Comparison of ENCODE assay signal across 8 cellular contexts in genomic region chr6:43636312-43636667, GRCh38. TPM values are rescaled to one million over a fixed set of nuclear protein-coding genes. Genes with fewer than 3 reads are reported as not detected.
DNase-seq lines count a peak whose midpoint lies in the region; ATAC-seq and TF ChIP-seq lines count a peak whose summit lies in the region.

No MANE protein-coding gene starts in this region.

- H3K4me3 ChIP-seq in DND-41 (ENCODE audit: low read depth in 1 of 2, low read length in 2 of 2) = peak overlapping the region; percentile 61 to 76; a peak in 3 of 4 replicates
- peak overlapping the region; percentile 97 for H3K4me3 ChIP-seq in iPS-18a (ENCODE audit: low read length)
- H3K4me3 ChIP-seq in stomach = peak overlapping the region; percentile 64 to 91 (median 74)

- H3K9me3 Mint-ChIP-seq in activated naive CD8-positive, alpha-beta T cell (ENCODE audit: low read depth) = no peaks in the 10 kb centered on the region

- no peaks in the 10 kb centered on the region for H3K27me3 ChIP-seq in DND-41 (ENCODE audit: insufficient read depth, low read length, poor library complexity)
- no peaks in the 10 kb centered on the region for H3K27me3 ChIP-seq in iPS-18a (ENCODE audit: control insufficient read depth, insufficient read depth, low read length)
- no peaks in the 10 kb centered on the region for H3K27me3 ChIP-seq in stomach

- TF ChIP-seq POLR2A in stomach (IDR thresholded peaks at IDR 0.05) = no peak

- peak; percentile 33 for DNase-seq in DND-41
- DNase-seq in stomach = no peak
- DNase-seq in mucosa of gallbladder (ENCODE audit: low spot score) = no peak
- DNase-seq in DMS79 (lab: John Stamatoyannopoulos, UW) = no peak

- H3K9me3 ChIP-seq in DND-41 (ENCODE audit: insufficient read depth, low read length, severe bottlenecking) = no peaks in the 10 kb centered on the region
- no peaks in the 10 kb centered on the region for H3K9me3 ChIP-seq in iPS-18a (ENCODE audit: control insufficient read depth, low read depth, low read length)
- no peaks in the 10 kb centered on the region for H3K9me3 ChIP-seq in stomach

- intact Hi-C loops in stomach (cut with DNase I; ENCODE audit: low total_unique reads) = no loop called here

- peak; percentile 18 for ATAC-seq in DND-41 (ENCODE audit: insufficient read depth, low read depth)
- ATAC-seq in HG03354 (IDR thresholded peaks at IDR 0.05; ENCODE audit: poor library complexity, severe bottlenecking, unreplicated experiment) = peak; percentile 21
- ATAC-seq in HG02970 (IDR thresholded peaks at IDR 0.05; ENCODE audit: low FRiP score, unreplicated experiment) = no peak

- WGBS in stomach, 5 donors = 4 to 10% (median 7%) methylated on average over 7 of the region's 7 CpGs

- peaks cover 15% of the 10 kb centered on the region for H4K20me1 ChIP-seq in DND-41 (ENCODE audit: insufficient read depth, low read length)

- peak overlapping the region; percentile 64 for H3K4me2 ChIP-seq in DND-41 (ENCODE audit: insufficient read depth, low read length)

- H3K36me3 ChIP-seq in DND-41 (ENCODE audit: insufficient read depth, low read length) (peaks cover 39% of the 10 kb centered on the region), iPS-18a (ENCODE audit: control insufficient read depth, low read depth, low read length) (peaks cover 28% of the 10 kb centered on the region), stomach (peaks cover 20 to 43% (median 39%) of the 10 kb centered on the region in 4 donors)

- H3K79me2 ChIP-seq in DND-41 (ENCODE audit: insufficient read depth, low read length) = peaks cover 50% of the 10 kb centered on the region

- H3K4me1 Mint-ChIP-seq in activated naive CD8-positive, alpha-beta T cell (ENCODE audit: low read depth) = peaks cover 54% of the 10 kb centered on the region

- H3K4me3 Mint-ChIP-seq in activated naive CD8-positive, alpha-beta T cell = peak overlapping the region; percentile 99

- peaks cover 10% of the 10 kb centered on the region for H3K36me3 Mint-ChIP-seq in activated naive CD8-positive, alpha-beta T cell

- peaks cover 48% of the 10 kb centered on the region for H3K4me1 ChIP-seq in DND-41 (ENCODE audit: insufficient read depth, low read length)
- peaks cover 6% of the 10 kb centered on the region for H3K4me1 ChIP-seq in iPS-18a (ENCODE audit: control insufficient read depth, low read depth, low read length)
- peaks cover 28 to 51% (median 45%) of the 10 kb centered on the region in 4 donors for H3K4me1 ChIP-seq in stomach

- peak overlapping the region; percentile 95 for H3K27ac Mint-ChIP-seq in activated naive CD8-positive, alpha-beta T cell

- H3K27me3 Mint-ChIP-seq in activated naive CD8-positive, alpha-beta T cell = no peaks in the 10 kb centered on the region

- H3K27ac ChIP-seq in DND-41 (ENCODE audit: low read length) (peak overlapping the region; percentile 86), iPS-18a (ENCODE audit: low read length) (peak overlapping the region; percentile 78), stomach (peak overlapping the region; percentile 87 to 93 (median 88))

- peak overlapping the region; percentile 81 for H2AFZ ChIP-seq in DND-41 (ENCODE audit: low read depth, low read length)

- TF ChIP-seq EP300 in stomach (IDR thresholded peaks at IDR 0.05) = no peak

- H3K9ac ChIP-seq in DND-41 (ENCODE audit: low read depth, low read length) (peak overlapping the region; percentile 76), iPS-18a (ENCODE audit: low read length) (peak overlapping the region; percentile 92)

- TF ChIP-seq CTCF in DND-41 (IDR thresholded peaks at IDR 0.05; ENCODE audit: borderline replicate concordance, extremely low read depth, low read length, poor library complexity, severe bottlenecking) (no peak), stomach (IDR thresholded peaks at IDR 0.05) (no peak)

RNA-seq across cellular contexts. Expression of gene MAD2L1BP, which starts 0.7 kb away (rescaled TPM):
- total RNA-seq in stomach (100 to 1,000 TPM in 1 of 5 donors, 10 to 100 TPM in 3, 1 to 10 TPM in 1; 7.8 to 282 (median 21.8) TPM), mucosa of gallbladder (21.1 TPM)
- 10 to 100 TPM; 21.1 to 33.9 (median 23.3) TPM for polyA plus RNA-seq in stomach

RNA-seq across cellular contexts. Expression of gene GTPBP2, which starts 7.2 kb away (rescaled TPM):
- total RNA-seq in stomach (10 to 100 TPM; 32.6 to 83.8 (median 66.3) TPM), mucosa of gallbladder (74.2 TPM)
- 10 to 100 TPM; 26.3 to 48.4 (median 42.3) TPM for polyA plus RNA-seq in stomach

RNA-seq across cellular contexts. Expression of gene RSPH9, which starts 8.5 kb away (rescaled TPM):
- total RNA-seq in stomach (under 1 TPM in 1 of 5 donors, not detected in 4; 0.18 TPM), mucosa of gallbladder (0.58 TPM)
- under 1 TPM; 0.28 to 0.92 (median 0.56) TPM for polyA plus RNA-seq in stomach

RNA-seq across cellular contexts. Expression of gene MRPS18A, which starts 51.3 kb away (rescaled TPM):
- total RNA-seq in stomach (10 to 100 TPM in 2 of 5 donors, 1 to 10 TPM in 3; 1.7 to 40.2 (median 5.3) TPM), mucosa of gallbladder (44.3 TPM)
- 100 to 1,000 TPM in 1 of 3 donors, 10 to 100 TPM in 2; 61.2 to 111 (median 66.4) TPM for polyA plus RNA-seq in stomach
